In the genomic region with DNA sequence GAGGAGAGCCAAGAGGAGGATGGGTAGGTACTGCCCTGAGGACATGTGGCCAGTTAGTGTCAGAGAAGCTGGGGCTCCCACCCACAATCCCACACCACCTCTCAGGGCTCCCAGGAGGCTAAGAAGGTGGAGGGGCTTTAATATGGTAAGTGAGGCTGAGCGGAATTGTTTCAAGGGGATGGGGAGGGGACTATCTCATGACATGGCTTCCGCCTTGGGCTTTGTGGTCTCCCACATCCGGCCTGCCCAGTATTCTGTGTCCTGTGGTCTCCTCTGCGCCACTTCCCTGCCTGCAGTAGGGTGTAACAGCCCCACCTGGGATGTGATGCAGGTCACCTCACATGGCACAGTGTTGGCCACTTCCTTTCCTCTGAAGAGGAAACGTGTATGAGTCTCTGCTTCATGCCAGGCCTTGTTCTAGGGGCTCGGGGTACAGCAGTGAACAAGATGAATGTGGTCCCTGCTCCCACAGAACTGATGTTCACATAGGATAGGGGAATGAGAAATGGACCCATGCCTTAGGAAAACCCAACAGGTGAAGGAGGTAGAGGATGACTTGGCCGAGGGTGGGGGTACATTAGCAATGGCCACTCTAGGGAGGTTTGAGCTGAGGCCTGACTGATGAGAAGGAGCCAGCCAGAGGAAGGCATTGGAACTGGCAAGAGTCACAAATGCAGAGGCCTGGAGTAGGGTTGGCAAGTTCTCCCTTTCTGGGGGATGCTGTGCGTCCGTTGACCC, we compare ENCODE assay signal across 8 cellular contexts.
A peak's percentile ranks its signal among the peaks of the same experiment; 100 is the strongest.
DNase-seq lines count a peak whose midpoint lies in the region; ATAC-seq lines count a peak whose summit lies in the region.

No MANE protein-coding gene starts in this region.

- peaks cover 19% of the 10 kb centered on the region for H3K9me3 Mint-ChIP-seq in activated naive CD4-positive, alpha-beta T cell treated with anti-CD3 and anti-CD28 coated beads, Interleukin-2, amount 10 ng/mL, durations not matched to agents 7 days and 5 days

- H3K27me3 Mint-ChIP-seq in activated naive CD4-positive, alpha-beta T cell treated with anti-CD3 and anti-CD28 coated beads, Interleukin-2, amount 10 ng/mL, durations not matched to agents 7 days and 5 days, result peaks cover 43% of the 10 kb centered on the region

- CTCF ChIA-PET in activated naive CD4-positive, alpha-beta T cell treated with anti-CD3 and anti-CD28 coated beads, Interleukin-2, amount 10 ng/mL, durations not matched to agents 7 days and 5 days (lab: Charles Lee), result interaction anchor here (1.4 kb wide), 1 partner anchor 18 kb away, joined by 4 read pairs; no protein-coding TSS in a partner anchor

- peaks cover 44% of the 10 kb centered on the region for H3K36me3 Mint-ChIP-seq in activated naive CD4-positive, alpha-beta T cell treated with anti-CD3 and anti-CD28 coated beads, Interleukin-2, amount 10 ng/mL, durations not matched to agents 7 days and 5 days

- peak overlapping the region; percentile 99 for H3K27ac Mint-ChIP-seq in activated naive CD4-positive, alpha-beta T cell treated with anti-CD3 and anti-CD28 coated beads, Interleukin-2, amount 10 ng/mL, durations not matched to agents 7 days and 5 days

- peak overlapping the region; percentile 54 for H3K4me3 Mint-ChIP-seq in activated naive CD4-positive, alpha-beta T cell treated with anti-CD3 and anti-CD28 coated beads, Interleukin-2, amount 10 ng/mL, durations not matched to agents 7 days and 5 days

- H3K4me1 Mint-ChIP-seq in activated naive CD4-positive, alpha-beta T cell treated with anti-CD3 and anti-CD28 coated beads, Interleukin-2, amount 10 ng/mL, durations not matched to agents 7 days and 5 days, result peaks cover 40% of the 10 kb centered on the region

- DNase-seq in SKM-1 (lab: John Stamatoyannopoulos, UW; ENCODE audit: unreplicated experiment) (peak; percentile 57), NCI-H2196 (lab: John Stamatoyannopoulos, UW; ENCODE audit: unreplicated experiment) (no peak)
- DNase-seq in activated naive CD4-positive, alpha-beta T cell treated with anti-CD3 and anti-CD28 coated beads, Interleukin-2, amount 10 ng/mL, durations not matched to agents 7 days and 5 days, result peak; percentile 93
- DNase-seq in stimulated activated CD4-positive, alpha-beta T cell treated with anti-CD3 and anti-CD28 coated beads, Interleukin-4, amount 100 ng/mL, for 24 hours, result peak; percentile 62

- peak; percentile 38 for ATAC-seq in GM21367 (IDR thresholded peaks at IDR 0.05; ENCODE audit: unreplicated experiment)
- no peak for ATAC-seq in GM18858 (IDR thresholded peaks at IDR 0.05; ENCODE audit: unreplicated experiment)
- no peak for ATAC-seq in GM21515 (IDR thresholded peaks at IDR 0.05; ENCODE audit: unreplicated experiment)
- ATAC-seq in GM18520 (IDR thresholded peaks at IDR 0.05; ENCODE audit: unreplicated experiment), result no peak
